Comparison of ENCODE assay signal across 24 cellular contexts in genomic region chr6:42899871-42900270, GRCh38. TPM values are rescaled to one million over a fixed set of nuclear protein-coding genes. Genes with fewer than 3 reads are reported as not detected.
DNase-seq lines count a peak whose midpoint lies in the region; ATAC-seq and TF ChIP-seq lines count a peak whose summit lies in the region.
"Had no signal": no experiment of that assay in that cellular context is flagged by ENCODE, and none has a peak within 500 bp of the region (broad histone marks: within the 10 kb centered on the region; RNA-seq: fewer than 3 reads in every experiment).

No MANE protein-coding gene starts in this region.

- no peaks in the 10 kb centered on the region for H3K27me3 Mint-ChIP-seq in mesothelial cell of epicardium (ENCODE audit: low read depth)
- H3K27me3 Mint-ChIP-seq: naive thymus-derived CD4-positive, alpha-beta T cell; stimulated activated naive B cell treated with anti-CD40 and anti-IgM and Interleukin-4, amounts not matched to agents 10 μg/mL and 1 μg/mL and 100 μg/mL, for 72 hours had no signal

- H3K27ac ChIP-seq in BLaER1 treated with 17β-estradiol and CSF1 and Interleukin-3, amounts not matched to agents 10 nM and 100 nM: peak overlapping the region in 3 of 11 experiments; percentile 14 to 63 (median 20); a peak in 2 of 22 replicates
- H3K27ac ChIP-seq in HUES48 (ENCODE audit: low read depth, low read length) (peak overlapping the region; percentile 32), SK-N-MC (peak overlapping the region; percentile 31; the same call in 1 of the 2 replicates)
- H3K27ac ChIP-seq: esophagus muscularis mucosa, pancreas, thyroid gland had no signal

- H4K20me1 ChIP-seq in BLaER1 treated with 17β-estradiol and CSF1 and Interleukin-3, amounts not matched to agents 10 nM and 100 nM: no peaks in the 10 kb centered on the region

- H3K27ac Mint-ChIP-seq in mesothelial cell of epicardium: peak overlapping the region; percentile 69
- H3K27ac Mint-ChIP-seq: activated CD4-positive, alpha-beta memory T cell treated with anti-CD3 and anti-CD28 coated beads, Interleukin-2, amount 10 ng/mL, durations not matched to agents 7 days and 5 days; naive thymus-derived CD4-positive, alpha-beta T cell; stimulated activated naive B cell treated with anti-CD40 and anti-IgM and Interleukin-4, amounts not matched to agents 10 μg/mL and 1 μg/mL and 100 μg/mL, for 72 hours had no signal

- H3K4me3 Mint-ChIP-seq in mesothelial cell of epicardium: no peak overlapping the region
- H3K4me3 Mint-ChIP-seq: activated CD4-positive, alpha-beta memory T cell treated with anti-CD3 and anti-CD28 coated beads, Interleukin-2, amount 10 ng/mL, durations not matched to agents 7 days and 5 days; naive thymus-derived CD4-positive, alpha-beta T cell; stimulated activated naive B cell treated with anti-CD40 and anti-IgM and Interleukin-4, amounts not matched to agents 10 μg/mL and 1 μg/mL and 100 μg/mL, for 72 hours had no signal

- DNase-seq in SK-N-MC (ENCODE audit: low read depth, low spot score) (no peak), mesothelial cell of epicardium (ENCODE audit: low spot score in 2 of 2, unreplicated experiment in 2 of 2) (no peak), amniotic stem cell (lab: John Stamatoyannopoulos, UW) (no peak), epidermal melanocyte (ENCODE audit: insufficient read length, low spot score) (no peak)
- DNase-seq: activated CD4-positive, alpha-beta memory T cell treated with anti-CD3 and anti-CD28 coated beads, Interleukin-2, amount 10 ng/mL, durations not matched to agents 7 days and 5 days; activated naive CD4-positive, alpha-beta T cell treated with Interleukin-2 at 50 U/mL for 16 hours; activated T-cell treated with anti-CD3 and anti-CD28 coated beads, Interleukin-2, amount 50 U/mL, for 1 hour; amygdala; caudate nucleus; DND-41; gastrocnemius medialis; HCEC 1CT; naive thymus-derived CD4-positive, alpha-beta T cell; NCI-H1436 treated with DMSO at 0.1 percent for 48 hours; stimulated activated naive B cell treated with anti-CD40 and anti-IgM and Interleukin-4, amounts not matched to agents 10 μg/mL and 1 μg/mL and 100 μg/mL, for 72 hours; T1000; thyroid gland had no signal

- H3K9ac ChIP-seq in BLaER1 treated with 17β-estradiol and CSF1 and Interleukin-3, amounts not matched to agents 10 nM and 100 nM: peak overlapping the region in 8 of 11 experiments; percentile 4 to 69 (median 43); a peak in 14 of 22 replicates
- H3K9ac ChIP-seq in HUES48 (ENCODE audit: low read depth, low read length): no peak overlapping the region
- no peak overlapping the region for H3K9ac ChIP-seq in SK-N-MC (ENCODE audit: insufficient read length)

- H3K4me3 ChIP-seq in BLaER1 treated with 17β-estradiol and CSF1 and Interleukin-3, amounts not matched to agents 10 nM and 100 nM: no peak overlapping the region
- H3K4me3 ChIP-seq in HUES48 (ENCODE audit: low read depth, low read length): no peak overlapping the region
- peak overlapping the region; percentile 52 for H3K4me3 ChIP-seq in SK-N-MC
- H3K4me3 ChIP-seq: esophagus muscularis mucosa, gastrocnemius medialis, pancreas, thyroid gland had no signal

- no peaks in the 10 kb centered on the region for H3K9me3 Mint-ChIP-seq in mesothelial cell of epicardium
- H3K9me3 Mint-ChIP-seq: activated CD4-positive, alpha-beta memory T cell treated with anti-CD3 and anti-CD28 coated beads, Interleukin-2, amount 10 ng/mL, durations not matched to agents 7 days and 5 days; naive thymus-derived CD4-positive, alpha-beta T cell; stimulated activated naive B cell treated with anti-CD40 and anti-IgM and Interleukin-4, amounts not matched to agents 10 μg/mL and 1 μg/mL and 100 μg/mL, for 72 hours had no signal

- no peak for TF ChIP-seq CTCF in mesothelial cell of epicardium (IDR thresholded peaks at IDR 0.05; ENCODE audit: unreplicated experiment)

- ATAC-seq in HG03432 (IDR thresholded peaks at IDR 0.05; ENCODE audit: unreplicated experiment): no peak
- ATAC-seq: gastrocnemius medialis; naive thymus-derived CD4-positive, alpha-beta T cell; pancreas; sciatic nerve; stimulated activated naive B cell treated with anti-CD40 and anti-IgM and Interleukin-4, amounts not matched to agents 10 μg/mL and 1 μg/mL and 100 μg/mL, for 72 hours had no signal

- H3K27me3 ChIP-seq in BLaER1 treated with 17β-estradiol and CSF1 and Interleukin-3, amounts not matched to agents 10 nM and 100 nM: no peaks in the 10 kb centered on the region
- no peaks in the 10 kb centered on the region for H3K27me3 ChIP-seq in HUES48 (ENCODE audit: control insufficient read depth, insufficient read depth, low read length)
- H3K27me3 ChIP-seq: esophagus muscularis mucosa, gastrocnemius medialis, pancreas, thyroid gland had no signal

- H3K9me3 ChIP-seq in BLaER1 treated with 17β-estradiol and CSF1 and Interleukin-3, amounts not matched to agents 10 nM and 100 nM (replicated peaks in 1 of 11): no peaks in the 10 kb centered on the region
- H3K9me3 ChIP-seq in HUES48 (ENCODE audit: control insufficient read depth, insufficient read depth, low read length) (no peaks in the 10 kb centered on the region), SK-N-MC (ENCODE audit: low read depth, low read length) (no peaks in the 10 kb centered on the region)
- H3K9me3 ChIP-seq: esophagus muscularis mucosa, gastrocnemius medialis, pancreas, thyroid gland had no signal

- no peaks in the 10 kb centered on the region for H3K36me3 Mint-ChIP-seq in mesothelial cell of epicardium
- H3K36me3 Mint-ChIP-seq: naive thymus-derived CD4-positive, alpha-beta T cell; stimulated activated naive B cell treated with anti-CD40 and anti-IgM and Interleukin-4, amounts not matched to agents 10 μg/mL and 1 μg/mL and 100 μg/mL, for 72 hours had no signal

- H3K4me1 ChIP-seq in BLaER1 treated with 17β-estradiol and CSF1 and Interleukin-3, amounts not matched to agents 10 nM and 100 nM: peaks cover 25 to 55% (median 50%) of the 10 kb centered on the region in 10 experiments
- peaks cover 10% of the 10 kb centered on the region for H3K4me1 ChIP-seq in HUES48 (ENCODE audit: control insufficient read depth, insufficient read depth, low read length)

- peak overlapping the region in 9 of 11 experiments; percentile 33 to 94 (median 86); a peak in 17 of 22 replicates for H3K4me2 ChIP-seq in BLaER1 treated with 17β-estradiol and CSF1 and Interleukin-3, amounts not matched to agents 10 nM and 100 nM

- H3K36me3 ChIP-seq in BLaER1 treated with 17β-estradiol and CSF1 and Interleukin-3, amounts not matched to agents 10 nM and 100 nM: no peaks in the 10 kb centered on the region
- H3K36me3 ChIP-seq in HUES48 (ENCODE audit: control insufficient read depth, insufficient read depth, low read length): no peaks in the 10 kb centered on the region
- H3K36me3 ChIP-seq in SK-N-MC (ENCODE audit: insufficient read depth, low read length): no peaks in the 10 kb centered on the region
- H3K36me3 ChIP-seq: esophagus muscularis mucosa, gastrocnemius medialis, pancreas, thyroid gland had no signal

- peaks cover 66% of the 10 kb centered on the region for H3K4me1 Mint-ChIP-seq in mesothelial cell of epicardium

RNA-seq across cellular contexts. Expression of gene PTCRA, which starts 16.0 kb away (rescaled TPM):
- total RNA-seq in mesothelial cell of epicardium: not detected in 3 replicates
- total RNA-seq: activated CD4-positive, alpha-beta memory T cell treated with anti-CD3 and anti-CD28 coated beads, Interleukin-2, amount 10 ng/mL, durations not matched to agents 7 days and 5 days; gastrocnemius medialis; lung microvascular endothelial cell; thyroid gland had no signal

RNA-seq across cellular contexts. Expression of gene RPL7L1, which starts 20.5 kb away (rescaled TPM):
- 89.2 to 90.6 TPM (median 90.1 TPM) in 3 replicates for total RNA-seq in mesothelial cell of epicardium

RNA-seq across cellular contexts. Expression of gene CNPY3, which starts 29.4 kb away (rescaled TPM):
- total RNA-seq in mesothelial cell of epicardium: 61.0 to 64.4 TPM (median 61.6 TPM) in 3 replicates

Comparison
In these comparisons a context has a peak if more than half of its experiments do, and no peak if none do; other contexts are left out.
1. H3K9ac ChIP-seq: peak in BLaER1 treated with 17β-estradiol and CSF1 and Interleukin-3, amounts not matched to agents 10 nM and 100 nM (8 of 11); none in HUES48 (single experiment) and SK-N-MC (single experiment).